In the genomic region with DNA sequence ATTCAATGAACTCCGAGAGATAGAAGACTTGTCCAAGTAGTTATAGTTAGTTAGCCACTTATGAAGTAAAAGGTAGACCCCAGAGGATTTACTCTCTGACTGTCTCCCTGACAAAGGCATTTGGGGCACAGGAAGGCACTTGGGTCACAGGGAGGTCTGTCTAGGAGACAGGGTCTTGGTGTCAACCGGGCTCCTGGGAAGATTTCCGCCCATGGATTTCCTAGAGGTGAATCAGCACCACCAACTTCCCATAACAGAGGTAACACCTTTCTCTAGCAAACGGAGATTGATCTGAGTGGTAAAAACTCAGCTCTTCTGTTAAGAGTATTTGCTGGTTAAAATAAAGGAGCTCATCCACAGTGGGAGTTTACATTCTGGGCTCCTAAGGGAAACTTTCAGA, we compare ENCODE assay signal across 1 cellular context.
TF ChIP-seq lines count a peak whose summit lies in the region.

No MANE protein-coding gene starts in this region.

TF ChIP-seq in H1, 55 proteins besides CTCF, POLR2A, EP300 and RAD21:
- TF ChIP-seq, protein P1, sequence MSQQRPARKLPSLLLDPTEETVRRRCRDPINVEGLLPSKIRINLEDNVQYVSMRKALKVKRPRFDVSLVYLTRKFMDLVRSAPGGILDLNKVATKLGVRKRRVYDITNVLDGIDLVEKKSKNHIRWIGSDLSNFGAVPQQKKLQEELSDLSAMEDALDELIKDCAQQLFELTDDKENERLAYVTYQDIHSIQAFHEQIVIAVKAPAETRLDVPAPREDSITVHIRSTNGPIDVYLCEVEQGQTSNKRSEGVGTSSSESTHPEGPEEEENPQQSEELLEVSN (IDR thresholded peaks at IDR 0.05): no peak
- TF ChIP-seq, protein P2, sequence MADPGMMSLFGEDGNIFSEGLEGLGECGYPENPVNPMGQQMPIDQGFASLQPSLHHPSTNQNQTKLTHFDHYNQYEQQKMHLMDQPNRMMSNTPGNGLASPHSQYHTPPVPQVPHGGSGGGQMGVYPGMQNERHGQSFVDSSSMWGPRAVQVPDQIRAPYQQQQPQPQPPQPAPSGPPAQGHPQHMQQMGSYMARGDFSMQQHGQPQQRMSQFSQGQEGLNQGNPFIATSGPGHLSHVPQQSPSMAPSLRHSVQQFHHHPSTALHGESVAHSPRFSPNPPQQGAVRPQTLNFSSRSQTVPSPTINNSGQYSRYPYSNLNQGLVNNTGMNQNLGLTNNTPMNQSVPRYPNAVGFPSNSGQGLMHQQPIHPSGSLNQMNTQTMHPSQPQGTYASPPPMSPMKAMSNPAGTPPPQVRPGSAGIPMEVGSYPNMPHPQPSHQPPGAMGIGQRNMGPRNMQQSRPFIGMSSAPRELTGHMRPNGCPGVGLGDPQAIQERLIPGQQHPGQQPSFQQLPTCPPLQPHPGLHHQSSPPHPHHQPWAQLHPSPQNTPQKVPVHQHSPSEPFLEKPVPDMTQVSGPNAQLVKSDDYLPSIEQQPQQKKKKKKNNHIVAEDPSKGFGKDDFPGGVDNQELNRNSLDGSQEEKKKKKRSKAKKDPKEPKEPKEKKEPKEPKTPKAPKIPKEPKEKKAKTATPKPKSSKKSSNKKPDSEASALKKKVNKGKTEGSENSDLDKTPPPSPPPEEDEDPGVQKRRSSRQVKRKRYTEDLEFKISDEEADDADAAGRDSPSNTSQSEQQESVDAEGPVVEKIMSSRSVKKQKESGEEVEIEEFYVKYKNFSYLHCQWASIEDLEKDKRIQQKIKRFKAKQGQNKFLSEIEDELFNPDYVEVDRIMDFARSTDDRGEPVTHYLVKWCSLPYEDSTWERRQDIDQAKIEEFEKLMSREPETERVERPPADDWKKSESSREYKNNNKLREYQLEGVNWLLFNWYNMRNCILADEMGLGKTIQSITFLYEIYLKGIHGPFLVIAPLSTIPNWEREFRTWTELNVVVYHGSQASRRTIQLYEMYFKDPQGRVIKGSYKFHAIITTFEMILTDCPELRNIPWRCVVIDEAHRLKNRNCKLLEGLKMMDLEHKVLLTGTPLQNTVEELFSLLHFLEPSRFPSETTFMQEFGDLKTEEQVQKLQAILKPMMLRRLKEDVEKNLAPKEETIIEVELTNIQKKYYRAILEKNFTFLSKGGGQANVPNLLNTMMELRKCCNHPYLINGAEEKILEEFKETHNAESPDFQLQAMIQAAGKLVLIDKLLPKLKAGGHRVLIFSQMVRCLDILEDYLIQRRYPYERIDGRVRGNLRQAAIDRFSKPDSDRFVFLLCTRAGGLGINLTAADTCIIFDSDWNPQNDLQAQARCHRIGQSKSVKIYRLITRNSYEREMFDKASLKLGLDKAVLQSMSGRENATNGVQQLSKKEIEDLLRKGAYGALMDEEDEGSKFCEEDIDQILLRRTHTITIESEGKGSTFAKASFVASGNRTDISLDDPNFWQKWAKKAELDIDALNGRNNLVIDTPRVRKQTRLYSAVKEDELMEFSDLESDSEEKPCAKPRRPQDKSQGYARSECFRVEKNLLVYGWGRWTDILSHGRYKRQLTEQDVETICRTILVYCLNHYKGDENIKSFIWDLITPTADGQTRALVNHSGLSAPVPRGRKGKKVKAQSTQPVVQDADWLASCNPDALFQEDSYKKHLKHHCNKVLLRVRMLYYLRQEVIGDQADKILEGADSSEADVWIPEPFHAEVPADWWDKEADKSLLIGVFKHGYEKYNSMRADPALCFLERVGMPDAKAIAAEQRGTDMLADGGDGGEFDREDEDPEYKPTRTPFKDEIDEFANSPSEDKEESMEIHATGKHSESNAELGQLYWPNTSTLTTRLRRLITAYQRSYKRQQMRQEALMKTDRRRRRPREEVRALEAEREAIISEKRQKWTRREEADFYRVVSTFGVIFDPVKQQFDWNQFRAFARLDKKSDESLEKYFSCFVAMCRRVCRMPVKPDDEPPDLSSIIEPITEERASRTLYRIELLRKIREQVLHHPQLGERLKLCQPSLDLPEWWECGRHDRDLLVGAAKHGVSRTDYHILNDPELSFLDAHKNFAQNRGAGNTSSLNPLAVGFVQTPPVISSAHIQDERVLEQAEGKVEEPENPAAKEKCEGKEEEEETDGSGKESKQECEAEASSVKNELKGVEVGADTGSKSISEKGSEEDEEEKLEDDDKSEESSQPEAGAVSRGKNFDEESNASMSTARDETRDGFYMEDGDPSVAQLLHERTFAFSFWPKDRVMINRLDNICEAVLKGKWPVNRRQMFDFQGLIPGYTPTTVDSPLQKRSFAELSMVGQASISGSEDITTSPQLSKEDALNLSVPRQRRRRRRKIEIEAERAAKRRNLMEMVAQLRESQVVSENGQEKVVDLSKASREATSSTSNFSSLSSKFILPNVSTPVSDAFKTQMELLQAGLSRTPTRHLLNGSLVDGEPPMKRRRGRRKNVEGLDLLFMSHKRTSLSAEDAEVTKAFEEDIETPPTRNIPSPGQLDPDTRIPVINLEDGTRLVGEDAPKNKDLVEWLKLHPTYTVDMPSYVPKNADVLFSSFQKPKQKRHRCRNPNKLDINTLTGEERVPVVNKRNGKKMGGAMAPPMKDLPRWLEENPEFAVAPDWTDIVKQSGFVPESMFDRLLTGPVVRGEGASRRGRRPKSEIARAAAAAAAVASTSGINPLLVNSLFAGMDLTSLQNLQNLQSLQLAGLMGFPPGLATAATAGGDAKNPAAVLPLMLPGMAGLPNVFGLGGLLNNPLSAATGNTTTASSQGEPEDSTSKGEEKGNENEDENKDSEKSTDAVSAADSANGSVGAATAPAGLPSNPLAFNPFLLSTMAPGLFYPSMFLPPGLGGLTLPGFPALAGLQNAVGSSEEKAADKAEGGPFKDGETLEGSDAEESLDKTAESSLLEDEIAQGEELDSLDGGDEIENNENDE (IDR thresholded peaks at IDR 0.05; ENCODE audit: insufficient replicate concordance, low read length): no peak
- no peak for TF ChIP-seq CEBPB (IDR thresholded peaks at IDR 0.05; ENCODE audit: low read depth, low read length)
- TF ChIP-seq CTBP2 (IDR thresholded peaks at IDR 0.05; ENCODE audit: borderline replicate concordance, insufficient read depth, insufficient read length, low read length): no peak
- no peak for TF ChIP-seq KDM4A (IDR thresholded peaks at IDR 0.05; ENCODE audit: low read depth, low read length, severe bottlenecking)
- no peak for TF ChIP-seq MAFK (IDR thresholded peaks at IDR 0.05; ENCODE audit: low read depth, low read length)
- TF ChIP-seq ZNF274 (IDR thresholded peaks at IDR 0.05; ENCODE audit: borderline replicate concordance, extremely low read depth, low read length): no peak
- no peak for TF ChIP-seq POU5F1 (IDR thresholded peaks at IDR 0.05; ENCODE audit: low read depth, low read length)
- no peak for TF ChIP-seq NRF1 (IDR thresholded peaks at IDR 0.05; ENCODE audit: low read depth, low read length)
- TF ChIP-seq BCL11A (IDR thresholded peaks at IDR 0.05; ENCODE audit: low read depth in 2 of 2, low read length in 2 of 2): no peak
- TF ChIP-seq ASH2L (IDR thresholded peaks at IDR 0.05; ENCODE audit: low read length): no peak
- TF ChIP-seq JUND (IDR thresholded peaks at IDR 0.05; ENCODE audit: low read length): no peak
- no peak for TF ChIP-seq SP2 (IDR thresholded peaks at IDR 0.05; ENCODE audit: low read length)
- TF ChIP-seq, protein P3, sequence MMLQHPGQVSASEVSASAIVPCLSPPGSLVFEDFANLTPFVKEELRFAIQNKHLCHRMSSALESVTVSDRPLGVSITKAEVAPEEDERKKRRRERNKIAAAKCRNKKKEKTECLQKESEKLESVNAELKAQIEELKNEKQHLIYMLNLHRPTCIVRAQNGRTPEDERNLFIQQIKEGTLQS (IDR thresholded peaks at IDR 0.05; ENCODE audit: insufficient read depth, low read depth, low read length): no peak
- TF ChIP-seq SIRT6 (IDR thresholded peaks at IDR 0.05; ENCODE audit: low read length): no peak
- no peak for TF ChIP-seq POLR2AphosphoS5 (IDR thresholded peaks at IDR 0.05; ENCODE audit: low read depth, low read length)
- no peak for TF ChIP-seq RFX5 (IDR thresholded peaks at IDR 0.05; ENCODE audit: borderline replicate concordance, low read depth, low read length)
- TF ChIP-seq KDM5A (IDR thresholded peaks at IDR 0.05; ENCODE audit: low read length): no peak
